Comparison of ENCODE assay signal across 22 cellular contexts in genomic region chr6:71258078-71258866, GRCh38. TPM values are rescaled to one million over a fixed set of nuclear protein-coding genes. Genes with fewer than 3 reads are reported as not detected.
DNase-seq lines count a peak whose midpoint lies in the region; ATAC-seq and TF ChIP-seq lines count a peak whose summit lies in the region.
"Had no signal": no experiment of that assay in that cellular context is flagged by ENCODE, and none has a peak within 500 bp of the region (broad histone marks: within the 10 kb centered on the region; RNA-seq: fewer than 3 reads in every experiment).

No MANE protein-coding gene starts in this region.

- peak in 3 of 4 donors; percentile 54 to 66 (median 64) for ATAC-seq in psoas muscle
- ATAC-seq in GM18868 (IDR thresholded peaks at IDR 0.05; ENCODE audit: unreplicated experiment) = no peak
- no peak for ATAC-seq in HG03378 (IDR thresholded peaks at IDR 0.05; ENCODE audit: unreplicated experiment)
- ATAC-seq: activated CD8-positive, alpha-beta T cell treated with anti-CD3 and anti-CD28 coated beads for 36 hours; naive thymus-derived CD8-positive, alpha-beta T cell; stimulated activated naive CD8-positive, alpha-beta T cell treated with anti-CD3 and anti-CD28 coated beads, Interleukin-15, Interleukin-2, amounts not matched to agents 100 U/mL and 50 U/mL, for 24 hours had no signal

- 37 to 60% (median 43%) methylated on average over 7 of the region's 7 CpGs for WGBS in psoas muscle, 3 donors

- no peak for TF ChIP-seq POLR2A in NB4 (IDR thresholded peaks at IDR 0.05; ENCODE audit: extremely low read depth, insufficient read length)

- no peaks in the 10 kb centered on the region for H3K27me3 ChIP-seq in psoas muscle (ENCODE audit: insufficient read depth in 3 of 3, low read length in 2 of 3)
- H3K27me3 ChIP-seq: adrenal gland, breast epithelium, transverse colon had no signal

- intact Hi-C loops in psoas muscle (cut with DNase I) = no loop called here

- no peak overlapping the region for H3K4me3 ChIP-seq in NB4 (ENCODE audit: low read depth, low read length)
- no peak overlapping the region for H3K4me3 ChIP-seq in psoas muscle
- H3K4me3 ChIP-seq: adrenal gland, breast epithelium, transverse colon had no signal

- no peak overlapping the region for H3K27ac ChIP-seq in psoas muscle
- H3K27ac ChIP-seq: adrenal gland, breast epithelium, RWPE1 had no signal

- TF ChIP-seq CTCF in NB4 (IDR thresholded peaks at IDR 0.05; ENCODE audit: low read depth, low read length) (no peak), psoas muscle (IDR thresholded peaks at IDR 0.05) (no peak)

- H3K36me3 ChIP-seq in psoas muscle (ENCODE audit: insufficient read depth in 1 of 2, low read depth in 1 of 2) = no peaks in the 10 kb centered on the region
- H3K36me3 ChIP-seq: adrenal gland, breast epithelium, transverse colon had no signal

- no peaks in the 10 kb centered on the region for H3K9me3 ChIP-seq in psoas muscle
- H3K9me3 ChIP-seq: adrenal gland, breast epithelium, transverse colon had no signal

- DNase-seq in GM04503 (ENCODE audit: low read depth) (peak; percentile 21), NB4 (ENCODE audit: low read depth) (peak; percentile 73), fibroblast of gingiva (ENCODE audit: low read depth) (peak; percentile 69), psoas muscle (no peak), amygdala (lab: John Stamatoyannopoulos, UW) (no peak)
- DNase-seq: activated CD8-positive, alpha-beta T cell treated with anti-CD3 and anti-CD28 coated beads for 36 hours; adrenal gland; DND-41; naive thymus-derived CD8-positive, alpha-beta T cell; NCI-H1048; NCI-H187 treated with DMSO at 0.1 percent for 48 hours; NCI-H345; posterior cingulate gyrus; small intestine; stimulated activated CD4-positive, alpha-beta T cell treated with anti-CD3 and anti-CD28 coated beads, Interleukin-2, amount 100 ng/mL, for 48 hours; stimulated activated naive CD8-positive, alpha-beta T cell treated with anti-CD3 and anti-CD28 coated beads, Interleukin-15, Interleukin-2, amounts not matched to agents 100 U/mL and 50 U/mL, for 24 hours; T-helper 9 cell; transverse colon had no signal

- no peaks in the 10 kb centered on the region for H3K4me1 ChIP-seq in psoas muscle
- H3K4me1 ChIP-seq: adrenal gland, breast epithelium, transverse colon had no signal

RNA-seq across cellular contexts. Expression of gene OGFRL1, which starts 30.3 kb away (rescaled TPM):
- 1 to 10 TPM; 5.8 to 7.7 (median 7.1) TPM for total RNA-seq in psoas muscle
- 1 to 10 TPM; 2.0 to 4.3 (median 2.4) TPM for polyA plus RNA-seq in psoas muscle

Comparison
In these comparisons a context has a peak if more than half of its experiments do, and no peak if none do; other contexts are left out.
1. DNase-seq: peak in GM04503 (single experiment), NB4 (single experiment) and fibroblast of gingiva (single experiment); none in psoas muscle (0 of 2) and amygdala (0 of 56).
2. ATAC-seq: peak in psoas muscle (3 of 4); none in GM18868 (single experiment) and HG03378 (single experiment).